28 cellular contexts compared by ENCODE assay signal in genomic region chr12:82209533-82209932, GRCh38.
"Had no signal": no experiment of that assay in that cellular context is flagged by ENCODE, and none has a peak within 500 bp of the region (broad histone marks: within the 10 kb centered on the region; RNA-seq: fewer than 3 reads in every experiment).

No MANE protein-coding gene starts in this region.

- ATAC-seq: naive thymus-derived CD4-positive, alpha-beta T cell; natural killer cell; pancreas; right lobe of liver; stimulated activated memory B cell treated with anti-CD40 and anti-IgM and Interleukin-4, amounts not matched to agents 10 μg/mL and 1 μg/mL and 100 μg/mL, for 72 hours; stimulated activated naive CD8-positive, alpha-beta T cell treated with anti-CD3 and anti-CD28 coated beads, Interleukin-15, amount 100 ng/mL, for 72 hours; stimulated activated naive CD8-positive, alpha-beta T cell treated with anti-CD3 and anti-CD28 coated beads, Interleukin-15, Interleukin-2, amounts not matched to agents 100 U/mL and 50 U/mL, for 24 hours had no signal

- H3K27ac ChIP-seq: neural progenitor cell, neutrophil, pancreas, prostate gland, right atrium auricular region, right lobe of liver, skin epidermis, spleen, suprapubic skin, testis, tibial artery, transverse colon, vagina had no signal

- H3K27me3 ChIP-seq: neural progenitor cell, neutrophil, pancreas, right atrium auricular region, right lobe of liver, spleen, suprapubic skin, testis, tibial artery, transverse colon, vagina had no signal

- H3K4me1 ChIP-seq: neural progenitor cell, pancreas, prostate gland, right atrium auricular region, right lobe of liver, spleen, suprapubic skin, testis, tibial artery, transverse colon, vagina had no signal

- H3K9ac ChIP-seq: neural progenitor cell had no signal

- DNase-seq: naive thymus-derived CD4-positive, alpha-beta T cell; natural killer cell; nucleus accumbens; retina; right lobe of liver; spleen; stimulated activated CD4-positive, alpha-beta T cell treated with anti-CD3 and anti-CD28 coated beads, Interleukin-12 subunit alpha, Interleukin-12 subunit beta, amount 100 ng/mL, for 4 hours; stimulated activated CD4-positive, alpha-beta T cell treated with anti-CD3 and anti-CD28 coated beads, Interleukin-1b, Interleukin-23, amount 100 ng/mL, for 48 hours; stimulated activated CD4-positive, alpha-beta T cell treated with anti-CD3 and anti-CD28 coated beads, Interleukin-4, amount 100 ng/mL, for 1 hour; stimulated activated CD4-positive, alpha-beta T cell treated with anti-CD3 and anti-CD28 coated beads, Interleukin-4, amount 100 ng/mL, for 4 hours; stimulated activated CD8-positive, alpha-beta memory T cell treated with anti-CD3 and anti-CD28 coated beads, Interleukin-4, amount 100 ng/mL, for 48 hours; stimulated activated naive CD4-positive, alpha-beta T cell; stimulated activated naive CD8-positive, alpha-beta T cell treated with anti-CD3 and anti-CD28 coated beads, Interleukin-15, amount 100 ng/mL, for 72 hours; stimulated activated naive CD8-positive, alpha-beta T cell treated with anti-CD3 and anti-CD28 coated beads, Interleukin-15, Interleukin-2, amounts not matched to agents 100 U/mL and 50 U/mL, for 24 hours; substantia nigra; testis; tibial artery; transverse colon had no signal

- H3K36me3 ChIP-seq: neural progenitor cell, neutrophil, pancreas, prostate gland, right atrium auricular region, right lobe of liver, spleen, suprapubic skin, tibial artery, transverse colon, vagina had no signal

- H3K4me2 ChIP-seq: neural progenitor cell, smooth muscle cell had no signal

- H2AFZ ChIP-seq: neural progenitor cell had no signal

- H3K9me3 ChIP-seq: neutrophil, pancreas, prostate gland, right lobe of liver, testis, vagina had no signal

- H3K4me3 ChIP-seq: neural progenitor cell, pancreas, prostate gland, right atrium auricular region, right lobe of liver, skin epidermis, smooth muscle cell, spleen, suprapubic skin, testis, tibial artery, transverse colon, vagina had no signal
